In genomic region chr9:35935755-35936509, GRCh38 we compare ENCODE assay signal across 19 cellular contexts. TPM values are rescaled to one million over a fixed set of nuclear protein-coding genes. Genes with fewer than 3 reads are reported as not detected.
DNase-seq lines count a peak whose midpoint lies in the region; ATAC-seq, FAIRE-seq and TF ChIP-seq lines count a peak whose summit lies in the region.
"Had no signal": no experiment of that assay in that cellular context is flagged by ENCODE, and none has a peak within 500 bp of the region (broad histone marks: within the 10 kb centered on the region; RNA-seq: fewer than 3 reads in every experiment).

No MANE protein-coding gene starts in this region.

- CTCF ChIA-PET in MCF 10A (lab: Yijun Ruan, JAX), result interaction anchor here (0.7 to 2.6 kb wide), 5 partner anchors 9 to 255 kb away, joined by 3 to 8 read pairs (median 7); partner anchors contain the start of gene CLTA

- BruUV-seq in MCF 10A (replicated peaks; lab: Mats Ljungman, UMichigan), result no TSS peak

- no peak overlapping the region for H3K4me3 Mint-ChIP-seq in MCF 10A (ENCODE audit: unreplicated experiment)
- H3K4me3 Mint-ChIP-seq in stimulated activated effector memory CD8-positive, alpha-beta T cell treated with anti-CD3 and anti-CD28 coated beads, Interleukin-12 subunit alpha, Interleukin-12 subunit beta, amount 100 ng/mL, for 72 hours, result no peak overlapping the region
- H3K4me3 Mint-ChIP-seq: activated CD8-positive, alpha-beta memory T cell treated with anti-CD3 and anti-CD28 coated beads, Interleukin-2, amount 10 ng/mL, durations not matched to agents 7 days and 5 days; nephron progenitor cell; stimulated activated naive CD8-positive, alpha-beta T cell treated with anti-CD3 and anti-CD28 coated beads, Interleukin-15, amount 100 ng/mL, for 72 hours had no signal

- H3K27ac ChIP-seq in breast epithelium, result no peak overlapping the region
- H3K27ac ChIP-seq in kidney (ENCODE audit: low read depth in 2 of 2, low read length in 2 of 2), result no peak overlapping the region
- H3K27ac ChIP-seq: 22Rv1, lower lobe of right lung, right lobe of liver had no signal

- H3K4me1 Mint-ChIP-seq in MCF 10A (ENCODE audit: insufficient read depth, unreplicated experiment), result peaks cover 19% of the 10 kb centered on the region
- peaks cover 21% of the 10 kb centered on the region for H3K4me1 Mint-ChIP-seq in stimulated activated effector memory CD8-positive, alpha-beta T cell treated with anti-CD3 and anti-CD28 coated beads, Interleukin-12 subunit alpha, Interleukin-12 subunit beta, amount 100 ng/mL, for 72 hours
- H3K4me1 Mint-ChIP-seq: nephron progenitor cell had no signal

- H3K36me3 Mint-ChIP-seq in MCF 10A (ENCODE audit: insufficient read depth, unreplicated experiment), result peaks cover 5% of the 10 kb centered on the region
- no peaks in the 10 kb centered on the region for H3K36me3 Mint-ChIP-seq in stimulated activated effector memory CD8-positive, alpha-beta T cell treated with anti-CD3 and anti-CD28 coated beads, Interleukin-12 subunit alpha, Interleukin-12 subunit beta, amount 100 ng/mL, for 72 hours

- H3K27me3 Mint-ChIP-seq in MCF 10A (ENCODE audit: insufficient read depth, unreplicated experiment), result no peaks in the 10 kb centered on the region
- H3K27me3 Mint-ChIP-seq: activated CD8-positive, alpha-beta memory T cell treated with anti-CD3 and anti-CD28 coated beads, Interleukin-2, amount 10 ng/mL, durations not matched to agents 7 days and 5 days; stimulated activated naive CD8-positive, alpha-beta T cell treated with anti-CD3 and anti-CD28 coated beads, Interleukin-15, amount 100 ng/mL, for 72 hours had no signal

- no peaks in the 10 kb centered on the region for H3K36me3 ChIP-seq in breast epithelium
- H3K36me3 ChIP-seq in kidney (ENCODE audit: control insufficient read depth in 1 of 2, insufficient read depth in 2 of 2, low read length in 2 of 2), result no peaks in the 10 kb centered on the region
- H3K36me3 ChIP-seq: lower lobe of right lung, right lobe of liver had no signal

- TF ChIP-seq CTCF in MCF 10A (IDR thresholded peaks at IDR 0.05; ENCODE audit: unreplicated experiment) (no peak), breast epithelium (IDR thresholded peaks at IDR 0.05) (no peak), kidney (IDR thresholded peaks at IDR 0.05; ENCODE audit: borderline replicate concordance, extremely low read depth, insufficient read depth) (no peak)

- H3K27me3 ChIP-seq in breast epithelium, result no peaks in the 10 kb centered on the region
- H3K27me3 ChIP-seq: right lobe of liver had no signal

- peak; percentile 73 for ATAC-seq in SK-N-SH treated with all-trans-retinoic acid at 6 μM for 48 hours
- ATAC-seq in stimulated activated effector memory CD8-positive, alpha-beta T cell treated with anti-CD3 and anti-CD28 coated beads, Interleukin-12 subunit alpha, Interleukin-12 subunit beta, amount 100 ng/mL, for 72 hours, result no peak
- ATAC-seq: activated CD8-positive, alpha-beta memory T cell treated with anti-CD3 and anti-CD28 coated beads, Interleukin-2, amount 10 ng/mL, durations not matched to agents 7 days and 5 days; lower lobe of right lung; right lobe of liver; stimulated activated naive CD8-positive, alpha-beta T cell treated with anti-CD3 and anti-CD28 coated beads, Interleukin-15, amount 100 ng/mL, for 72 hours had no signal

- H3K4me1 ChIP-seq in breast epithelium, result no peaks in the 10 kb centered on the region
- peaks cover 0 to 3% of the 10 kb centered on the region in 2 donors for H3K4me1 ChIP-seq in kidney (ENCODE audit: control insufficient read depth in 1 of 2, insufficient read depth in 1 of 2, low read depth in 1 of 2, low read length in 2 of 2)

- POLR2A ChIA-PET in MCF 10A (lab: Yijun Ruan, JAX), result interaction anchor here (0.5 to 3.3 kb wide), 8 partner anchors 10 to 255 kb away, joined by 3 to 26 read pairs (median 4); partner anchors contain the start of genes CLTA and HRCT1

- no peak for FAIRE-seq in kidney (lab: Jason Lieb, UNC)
- FAIRE-seq in GM19239 (lab: Jason Lieb, UNC), result no peak
- FAIRE-seq: HTR-8/SVneo had no signal

- intact Hi-C loops in MCF 10A (cut with micrococcal nuclease) (no loop called here), breast epithelium (cut with DNase I; ENCODE audit: low total_unique reads) (no loop called here), kidney (cut with DNase I) (no loop called here)

- peaks cover 8% of the 10 kb centered on the region for H3K9me3 Mint-ChIP-seq in MCF 10A (ENCODE audit: unreplicated experiment)
- no peaks in the 10 kb centered on the region for H3K9me3 Mint-ChIP-seq in stimulated activated effector memory CD8-positive, alpha-beta T cell treated with anti-CD3 and anti-CD28 coated beads, Interleukin-12 subunit alpha, Interleukin-12 subunit beta, amount 100 ng/mL, for 72 hours

- no peak for TF ChIP-seq POLR2A in breast epithelium (IDR thresholded peaks at IDR 0.05)

- no peak overlapping the region for H3K9ac ChIP-seq in kidney (ENCODE audit: low read length in 2 of 2)

- H3K4me3 ChIP-seq in breast epithelium (no peak overlapping the region), kidney (ENCODE audit: low read length in 2 of 2) (no peak overlapping the region)
- H3K4me3 ChIP-seq: lower lobe of right lung, right lobe of liver had no signal

- peak; percentile 43 for DNase-seq in MCF 10A (ENCODE audit: unreplicated experiment)
- DNase-seq in breast epithelium (ENCODE audit: low spot score in 2 of 2), result no peak
- DNase-seq in foreskin melanocyte, result peak; percentile 43
- DNase-seq in anterior cingulate cortex (lab: John Stamatoyannopoulos, UW), result no peak
- no peak for DNase-seq in kidney
- DNase-seq in stimulated activated effector memory CD8-positive, alpha-beta T cell treated with anti-CD3 and anti-CD28 coated beads, Interleukin-12 subunit alpha, Interleukin-12 subunit beta, amount 100 ng/mL, for 72 hours (ENCODE audit: low spot score in 2 of 2), result no peak
- DNase-seq in GM19239 (ENCODE audit: insufficient read length, low spot score), result no peak
- DNase-seq: activated CD8-positive, alpha-beta memory T cell treated with anti-CD3 and anti-CD28 coated beads, Interleukin-2, amount 10 ng/mL, durations not matched to agents 7 days and 5 days; activated gamma-delta T cell treated with Interleukin-2 at 50 U/mL for 16 hours; central memory CD4-positive, alpha-beta T cell; lower lobe of right lung; MV-4-11; nephron progenitor cell; right lobe of liver; stimulated activated naive CD8-positive, alpha-beta T cell treated with anti-CD3 and anti-CD28 coated beads, Interleukin-15, amount 100 ng/mL, for 72 hours; SW 1271 had no signal

- H3K27ac Mint-ChIP-seq in MCF 10A (ENCODE audit: low read depth, unreplicated experiment), result peak overlapping the region; percentile 74
- no peak overlapping the region for H3K27ac Mint-ChIP-seq in stimulated activated effector memory CD8-positive, alpha-beta T cell treated with anti-CD3 and anti-CD28 coated beads, Interleukin-12 subunit alpha, Interleukin-12 subunit beta, amount 100 ng/mL, for 72 hours
- H3K27ac Mint-ChIP-seq: activated CD8-positive, alpha-beta memory T cell treated with anti-CD3 and anti-CD28 coated beads, Interleukin-2, amount 10 ng/mL, durations not matched to agents 7 days and 5 days; nephron progenitor cell had no signal

- H3K9me3 ChIP-seq in breast epithelium (no peaks in the 10 kb centered on the region), kidney (ENCODE audit: control insufficient read depth in 1 of 2, low read length in 2 of 2) (no peaks in the 10 kb centered on the region)
- H3K9me3 ChIP-seq: lower lobe of right lung, right lobe of liver had no signal

TF ChIP-seq in SK-N-SH treated with all-trans-retinoic acid at 6 μM for 48 hours, 23 proteins besides CTCF, POLR2A, EP300 and RAD21:
- TF ChIP-seq BACH2 (CRISPR knock-in tag; IDR thresholded peaks at IDR 0.05; ENCODE audit: borderline replicate concordance), result no peak
- 0 out of 2 replicates have a peak, but pooled peaks have one; percentile 22 for TF ChIP-seq TCF4 (CRISPR knock-in tag; IDR thresholded peaks at IDR 0.05; ENCODE audit: borderline replicate concordance)
- TF ChIP-seq CREB5 (CRISPR knock-in tag; IDR thresholded peaks at IDR 0.05; ENCODE audit: low read depth), result no peak
- TF ChIP-seq TOX (CRISPR knock-in tag; IDR thresholded peaks at IDR 0.05; ENCODE audit: borderline replicate concordance), result no peak
- TF ChIP-seq ISL1 (CRISPR knock-in tag; IDR thresholded peaks at IDR 0.05), result peak; percentile 70

RNA-seq across cellular contexts. Expression of gene OR2S2, which starts 22.0 kb away (rescaled TPM):
- total RNA-seq in MCF 10A (2022) (not detected in 2 replicates), breast epithelium (not detected), kidney (not detected)
- not detected for polyA plus RNA-seq in kidney (ENCODE audit: insufficient read depth, low read depth, low replicate concordance)
- total RNA-seq: activated CD8-positive, alpha-beta memory T cell treated with anti-CD3 and anti-CD28 coated beads, Interleukin-2, amount 10 ng/mL, durations not matched to agents 7 days and 5 days; lower lobe of right lung; right lobe of liver had no signal

RNA-seq across cellular contexts. Expression of gene SPAAR, which starts 26.6 kb away (rescaled TPM):
- 0.27 and 0.72 TPM in 2 replicates for total RNA-seq in MCF 10A (2022)
- 10 to 100 TPM in 1 of 3 donors, 1 to 10 TPM in 2; 4.8 to 13.4 (median 8.6) TPM for total RNA-seq in breast epithelium
- total RNA-seq in kidney, result 5.3 TPM
- 3.2 TPM for polyA plus RNA-seq in kidney (ENCODE audit: insufficient read depth, low read depth, low replicate concordance)
- total RNA-seq: activated CD8-positive, alpha-beta memory T cell treated with anti-CD3 and anti-CD28 coated beads, Interleukin-2, amount 10 ng/mL, durations not matched to agents 7 days and 5 days had no signal

RNA-seq across cellular contexts. Expression of gene HRCT1, which starts 29.9 kb away (rescaled TPM):
- total RNA-seq in MCF 10A (2022), result 4.4 and 6.0 TPM in 2 replicates
- 10 to 100 TPM in 2 of 3 donors, 1 to 10 TPM in 1; 3.4 to 16.0 (median 12.8) TPM for total RNA-seq in breast epithelium
- 51.2 TPM for total RNA-seq in kidney
- polyA plus RNA-seq in kidney (ENCODE audit: insufficient read depth, low read depth, low replicate concordance), result 13.3 TPM
- total RNA-seq: activated CD8-positive, alpha-beta memory T cell treated with anti-CD3 and anti-CD28 coated beads, Interleukin-2, amount 10 ng/mL, durations not matched to agents 7 days and 5 days had no signal

Comparison
In these comparisons a context has a peak if more than half of its experiments do, and no peak if none do; other contexts are left out.
1. DNase-seq: peak in MCF 10A (single experiment) and foreskin melanocyte (single experiment); none in breast epithelium (0 of 2), anterior cingulate cortex (0 of 58), kidney (single experiment), stimulated activated effector memory CD8-positive, alpha-beta T cell treated with anti-CD3 and anti-CD28 coated beads, Interleukin-12 subunit alpha, Interleukin-12 subunit beta, amount 100 ng/mL, for 72 hours (0 of 2) and GM19239 (single experiment).